ENCODE assay signal across 9 cellular contexts in the genomic region with DNA sequence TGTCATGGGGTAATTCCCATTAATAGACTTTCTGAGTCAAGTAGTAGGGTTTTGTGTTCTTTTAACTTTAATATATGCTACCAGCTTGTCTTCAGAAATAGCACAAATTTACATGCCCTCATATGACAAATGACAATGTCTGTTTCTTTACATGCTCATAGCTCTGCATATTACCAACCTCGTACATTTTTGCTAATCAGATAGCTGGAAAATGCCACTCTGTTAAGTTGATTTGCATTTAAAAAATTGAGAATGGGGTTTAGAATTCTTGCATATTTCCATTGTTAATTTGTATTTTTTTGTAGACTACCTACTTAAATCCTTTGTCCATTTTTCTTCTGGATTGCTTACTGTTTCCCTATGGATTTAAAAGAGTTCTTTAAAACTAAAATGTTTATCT. TPM values are rescaled to one million over a fixed set of nuclear protein-coding genes. Genes with fewer than 3 reads are reported as not detected.
"Had no signal": no experiment of that assay in that cellular context is flagged by ENCODE, and none has a peak within 500 bp of the region (broad histone marks: within the 10 kb centered on the region; RNA-seq: fewer than 3 reads in every experiment).

No MANE protein-coding gene starts in this region.

- H2AFZ ChIP-seq: GM23248, GM23338 had no signal

- H3K9me3 ChIP-seq: HAP-1 had no signal

- H3K4me2 ChIP-seq: GM23338 had no signal

- ATAC-seq: GM23338, HCT116 had no signal

- H3K36me3 ChIP-seq: HAP-1 had no signal

- H3K27ac ChIP-seq: GM23248 had no signal

- H3K9ac ChIP-seq: GM23248 had no signal

- H3K4me3 ChIP-seq: GM23248, GM23338, HAP-1 had no signal

- DNase-seq: GM23248, GOT3, H7, HCEC 1CT, HFFc6 had no signal

RNA-seq across cellular contexts. Expression of a gene that starts 9.3 kb away (rescaled TPM):
- polyA plus RNA-seq: GM23248, GM23338, H1 had no signal

RNA-seq across cellular contexts. Expression of a gene that starts 31.2 kb away (rescaled TPM):
- polyA plus RNA-seq: GM23338 had no signal

RNA-seq across cellular contexts. Expression of a gene that starts 34.0 kb away (rescaled TPM):
- polyA plus RNA-seq: GM23248, GM23338, H1 had no signal
